Comparison of ENCODE assay signal across 25 cellular contexts in genomic region chr9:117970276-117970675, GRCh38.
DNase-seq lines count a peak whose midpoint lies in the region.
"Had no signal": no experiment of that assay in that cellular context is flagged by ENCODE, and none has a peak within 500 bp of the region (broad histone marks: within the 10 kb centered on the region; RNA-seq: fewer than 3 reads in every experiment).

No MANE protein-coding gene starts in this region.

- in situ Hi-C loops in G401 (cut with HindIII; ENCODE audit: low sequenced_read_pairs), result no loop called here

- DNase-seq in G401 (ENCODE audit: low spot score) (peak; percentile 76), cerebellar cortex (ENCODE audit: low spot score) (peak; percentile 65), cerebellum (ENCODE audit: low spot score) (peak; percentile 53), RKO (ENCODE audit: low spot score) (no peak), NCI-H2196 treated with DMSO at 0.1 percent for 48 hours (lab: John Stamatoyannopoulos, UW; ENCODE audit: unreplicated experiment) (no peak), HT-29 (ENCODE audit: low spot score) (no peak)
- DNase-seq: 8988T; ACHN; AML-193; BE2C; Caco-2; Calu3; CD4-positive, alpha-beta memory T cell; CD4-positive, alpha-beta T cell; CD4-positive, CD25-positive, alpha-beta regulatory T cell; CD8-positive, alpha-beta memory T cell; CD8-positive, alpha-beta T cell; COR-L47; DMS 273 treated with DMSO at 0.1 percent for 48 hours; DMS153; DMS53; DMS79; DMS79 treated with DMSO at 0.1 percent for 48 hours; DND-41; EL had no signal

Comparison
In these comparisons a context has a peak if more than half of its experiments do, and no peak if none do; other contexts are left out.
1. DNase-seq: peak in G401 (single experiment), cerebellar cortex (single experiment) and cerebellum (single experiment); none in RKO (single experiment), NCI-H2196 treated with DMSO at 0.1 percent for 48 hours (single experiment) and HT-29 (single experiment).